8 cellular contexts compared by ENCODE assay signal in the genomic region with DNA sequence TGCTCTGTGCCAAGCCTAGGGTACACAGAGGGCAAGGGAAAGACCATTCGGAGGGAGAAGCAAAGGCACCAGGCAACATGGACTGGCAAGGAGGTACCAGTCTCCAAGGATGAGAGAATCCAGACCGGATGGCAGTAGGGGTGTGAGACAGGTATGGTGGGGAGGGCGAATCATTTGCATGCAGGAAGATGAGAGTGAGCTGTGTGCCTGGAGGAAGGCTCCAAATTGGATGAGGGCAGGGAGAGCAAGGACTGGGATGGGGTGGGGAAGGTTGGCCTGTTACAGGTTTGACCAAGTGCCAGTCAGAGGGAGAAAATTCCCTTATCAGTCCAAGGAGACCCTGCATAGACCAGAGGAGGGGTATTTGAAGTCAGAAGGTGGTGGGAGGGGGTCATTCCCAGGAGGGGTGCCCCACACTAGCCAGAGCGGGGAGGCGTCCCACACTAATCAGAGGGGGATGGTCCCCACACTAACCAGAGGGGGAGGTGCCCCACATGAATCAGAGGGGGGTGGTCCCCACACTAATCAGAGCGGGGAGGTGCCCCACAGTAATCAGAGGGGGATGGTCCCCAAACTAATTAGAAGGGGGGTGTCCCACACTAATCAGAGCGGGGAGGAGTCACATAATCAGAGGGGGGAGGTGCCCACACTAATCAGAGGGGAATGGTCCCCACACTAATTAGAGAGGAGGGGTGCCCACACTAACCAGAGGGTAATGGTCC. TPM values are rescaled to one million over a fixed set of nuclear protein-coding genes. Genes with fewer than 3 reads are reported as not detected.
DNase-seq lines count a peak whose midpoint lies in the region; ATAC-seq, FAIRE-seq and TF ChIP-seq lines count a peak whose summit lies in the region.

No MANE protein-coding gene starts in this region.

- H3K4me2 ChIP-seq in K562 (ENCODE audit: insufficient read depth, low read length): peak overlapping the region; percentile 98

- TF ChIP-seq EP300 in K562 (IDR thresholded peaks at IDR 0.05; ENCODE audit: low read length) (no peak), transverse colon (IDR thresholded peaks at IDR 0.05; ENCODE audit: low read depth) (no peak)

- TF ChIP-seq CTCF in K562 (IDR thresholded peaks at IDR 0.05 in 2 of 3, conservative IDR thresholded peaks at IDR 0.05 in 1 of 3; ENCODE audit: insufficient read depth in 2 of 3, low read depth in 1 of 3, low read length in 3 of 3) (no peak), right lobe of liver (IDR thresholded peaks at IDR 0.05) (no peak), transverse colon (IDR thresholded peaks at IDR 0.05) (no peak)

- TF ChIP-seq RAD21 in K562 (CRISPR knock-in tag; conservative IDR thresholded peaks at IDR 0.05 in 1 of 2, IDR thresholded peaks at IDR 0.05 in 1 of 2): no peak

- TF ChIP-seq POLR2A in K562 (conservative IDR thresholded peaks at IDR 0.05): no peak
- no peak for TF ChIP-seq POLR2A in right lobe of liver (IDR thresholded peaks at IDR 0.05)
- TF ChIP-seq POLR2A in transverse colon (IDR thresholded peaks at IDR 0.05): no peak

- CTCF ChIA-PET in activated CD4-positive, alpha-beta T cell treated with anti-CD3 and anti-CD28 coated beads for 36 hours (lab: Charles Lee): no interaction called here
- CTCF ChIA-PET in K562 (lab: Yijun Ruan, JAX; ENCODE audit: low intra/inter-chr PET ratio): interaction anchor here (0.6 kb wide), 1 partner anchor 768 kb away, joined by 3 read pairs; no protein-coding TSS in a partner anchor

- H3K36me3 Mint-ChIP-seq in activated CD4-positive, alpha-beta T cell treated with anti-CD3 and anti-CD28 coated beads for 36 hours (ENCODE audit: low read depth): peaks cover 9% of the 10 kb centered on the region

- no peaks in the 10 kb centered on the region for H3K9me3 Mint-ChIP-seq in activated CD4-positive, alpha-beta T cell treated with anti-CD3 and anti-CD28 coated beads for 36 hours (ENCODE audit: low read depth)

- peaks cover 25 to 30% of the 10 kb centered on the region in 2 experiments for H3K4me1 ChIP-seq in K562 (replicated peaks in 1 of 2; ENCODE audit: control insufficient read depth in 2 of 2, insufficient read depth in 2 of 2, low read length in 2 of 2)
- peaks cover 0 to 26% (median 8%) of the 10 kb centered on the region in 4 donors for H3K4me1 ChIP-seq in right lobe of liver
- H3K4me1 ChIP-seq in transverse colon: peaks cover 31 to 51% (median 47%) of the 10 kb centered on the region in 4 donors

- H4K20me1 ChIP-seq in K562 (replicated peaks; ENCODE audit: control insufficient read depth, insufficient read depth, low read length): peaks cover 13% of the 10 kb centered on the region

- H3K79me2 ChIP-seq in K562 (ENCODE audit: control insufficient read depth, insufficient read depth, low read length): peaks cover 45% of the 10 kb centered on the region

- BruUV-seq in K562 (replicated peaks; lab: Mats Ljungman, UMichigan): no TSS peak

- H3K27ac ChIP-seq in K562 (ENCODE audit: extremely low read depth, low read depth, low read length) (peak overlapping the region; percentile 93), right lobe of liver (peak overlapping the region; percentile 77 to 92 (median 87)), transverse colon (peak overlapping the region; percentile 82 to 95 (median 92))

- no peaks in the 10 kb centered on the region for H3K27me3 Mint-ChIP-seq in activated CD4-positive, alpha-beta T cell treated with anti-CD3 and anti-CD28 coated beads for 36 hours

- peak overlapping the region; percentile 78 for H3K4me3 Mint-ChIP-seq in activated CD4-positive, alpha-beta T cell treated with anti-CD3 and anti-CD28 coated beads for 36 hours

- H3K9me1 ChIP-seq in K562 (ENCODE audit: control insufficient read depth, insufficient read depth, low read length): peaks cover 8% of the 10 kb centered on the region

- WGBS in K562 (ENCODE audit: insufficient coverage, low coverage, missing lambda C conversion rate): 31% methylated on average over 6 of the region's 7 CpGs
- WGBS in right lobe of liver (ENCODE audit: insufficient coverage, low coverage, low lambda C conversion rate, missing lambda C conversion rate): 44% methylated on average over 7 of the region's 7 CpGs
- WGBS in transverse colon (ENCODE audit: low coverage in 1 of 2), 2 donors: 19 to 38% methylated on average over 5 to 7 of the region's 7 CpGs

- FAIRE-seq in K562 (lab: Jason Lieb, UNC): no peak

- peak overlapping the region; percentile 77 for H3K27ac Mint-ChIP-seq in activated CD4-positive, alpha-beta T cell treated with anti-CD3 and anti-CD28 coated beads for 36 hours

- peak overlapping the region; percentile 92; the same call in 1 of the 2 replicates for H2AFZ ChIP-seq in K562 (ENCODE audit: low read depth, low read length)

- peak overlapping the region; percentile 95 to 98 for H3K9ac ChIP-seq in K562 (ENCODE audit: insufficient read depth in 1 of 2, low read depth in 2 of 2, low read length in 2 of 2)

- POLR2A ChIA-PET in activated CD4-positive, alpha-beta T cell treated with anti-CD3 and anti-CD28 coated beads for 36 hours (lab: Charles Lee): interaction anchor here (0.6 kb wide), 2 partner anchors 30 to 33 kb away, joined by 3 to 5 read pairs; no protein-coding TSS in a partner anchor
- POLR2A ChIA-PET in K562 (lab: Yijun Ruan, JAX): interaction anchor here (1.4 kb wide), 1 partner anchor 22 kb away, joined by 4 read pairs; no protein-coding TSS in a partner anchor

- intact Hi-C loops in activated CD4-positive, alpha-beta T cell treated with anti-CD3 and anti-CD28 coated beads for 36 hours (cut with DNase I, micrococcal nuclease): loop anchor here in 1 of 2 experiments (1.0 kb wide), 3 partner anchors 65 to 795 kb away; a partner anchor contains a TSS
- intact Hi-C loops in K562 (cut with micrococcal nuclease) (no loop called here), right lobe of liver (cut with DNase I) (no loop called here), transverse colon (cut with DNase I; ENCODE audit: low total_unique reads) (no loop called here)

- DNase-seq in activated CD4-positive, alpha-beta T cell treated with anti-CD3 and anti-CD28 coated beads for 36 hours: no peak
- no peak for DNase-seq in activated CD4-positive, alpha-beta T cell treated with anti-CD3 and anti-CD28 coated beads, Interleukin-2, amount 50 U/mL, for 4 hours
- peak in 2 of 4 experiments; percentile 39 to 46 for DNase-seq in K562 (ENCODE audit: extremely low read depth in 1 of 4, low spot score in 3 of 4)
- DNase-seq in right lobe of liver: peak; percentile 13 to 46 (median 43)
- no peak for DNase-seq in transverse colon
- DNase-seq in NOMO-1 treated with dmso at 0.1 percent for 144 hours (lab: John Stamatoyannopoulos, UW; ENCODE audit: unreplicated experiment): no peak
- no peak for DNase-seq in DMS 273 treated with DMSO at 0.1 percent for 48 hours (lab: John Stamatoyannopoulos, UW)
- DNase-seq in OCI-M1 (lab: John Stamatoyannopoulos, UW): no peak

- H3K9me3 ChIP-seq in K562 (replicated peaks; ENCODE audit: control insufficient read depth, insufficient read depth, low read depth, low read length): no peaks in the 10 kb centered on the region
- no peaks in the 10 kb centered on the region for H3K9me3 ChIP-seq in right lobe of liver
- H3K9me3 ChIP-seq in transverse colon: no peaks in the 10 kb centered on the region

- H3K4me1 Mint-ChIP-seq in activated CD4-positive, alpha-beta T cell treated with anti-CD3 and anti-CD28 coated beads for 36 hours: peaks cover 40% of the 10 kb centered on the region

- no peaks in the 10 kb centered on the region for H3K27me3 ChIP-seq in K562 (ENCODE audit: control insufficient read depth in 2 of 2, insufficient read depth in 2 of 2, low read length in 2 of 2)
- H3K27me3 ChIP-seq in right lobe of liver: no peaks in the 10 kb centered on the region
- no peaks in the 10 kb centered on the region for H3K27me3 ChIP-seq in transverse colon

- peak; percentile 7 for ATAC-seq in activated CD4-positive, alpha-beta T cell treated with anti-CD3 and anti-CD28 coated beads for 36 hours
- no peak for ATAC-seq in K562
- peak in 2 of 4 donors; percentile 2 to 3 for ATAC-seq in right lobe of liver

- in situ Hi-C loops in K562 (cut with MboI) (no loop called here), transverse colon (cut with MboI; ENCODE audit: low pct_ligation_motif_present in 1 of 4, low pct_unique_long_range_greater_than_20kb in 1 of 4, low sequenced_read_pairs in 3 of 4) (no loop called here)

- H3K4me3 ChIP-seq in K562 (peak overlapping the region; percentile 98), right lobe of liver (peak overlapping the region; percentile 65 to 90 (median 66)), transverse colon (peak overlapping the region; percentile 69 to 100 (median 84))

- H3K36me3 ChIP-seq in K562 (ENCODE audit: control insufficient read depth, insufficient read depth, low read length) (peaks cover 11% of the 10 kb centered on the region; the same call in 2 of the 3 replicates), right lobe of liver (no peaks in the 10 kb centered on the region), transverse colon (no peaks in the 10 kb centered on the region)

RNA-seq across cellular contexts. Expression of a gene that starts 0.7 kb away (rescaled TPM):
- 10 to 100 TPM; 44.0 to 52.9 TPM for total RNA-seq in activated CD4-positive, alpha-beta T cell treated with anti-CD3 and anti-CD28 coated beads for 36 hours
- 43.0 and 99.3 TPM in 2 replicates for total RNA-seq in K562 (2011; cell fraction: chromatin; rRNA removed; ENCODE audit: low replicate concordance)
- 96.1 and 114 TPM in 2 replicates for total RNA-seq in K562 (2011; cell fraction: nucleolus; rRNA removed)
- 74.2 and 76.3 TPM in 2 replicates for total RNA-seq in K562 (2011; cell fraction: nucleoplasm; rRNA removed)
- total RNA-seq in K562 (2014; rRNA removed) (25.7 and 30.6 TPM in 2 replicates), K562 (2014; rRNA removed; fragmentation: Illumina TruSeq; extraction: Trizol) (12.6 and 13.9 TPM in 2 replicates), K562 (2015; rRNA removed; fragmentation: Illumina TruSeq; extraction: Trizol) (21.6 and 23.9 TPM in 2 replicates), K562 (2021) (66.4 and 68.4 TPM in 2 replicates), right lobe of liver (10 to 100 TPM; 15.6 to 26.3 (median 18.7) TPM), transverse colon (100 to 1,000 TPM in 3 of 4 donors, 10 to 100 TPM in 1; 89.4 to 231 (median 138) TPM)
- polyA plus RNA-seq in K562 (2011; rRNA removed) (22.5 and 27.2 TPM in 2 replicates), K562 (2014; fragmentation: Illumina TruSeq; extraction: Trizol) (25.8 and 29.2 TPM in 2 replicates), K562 (2014; fragmentation: Nextera tagmentation; extraction: Ambion mirVana) (1 to 10 TPM; 2.7 to 2.9 TPM), K562 (2014; rRNA removed) (24.9 and 25.2 TPM in 2 replicates)
- 22.3 and 42.0 TPM in 2 replicates for polyA plus RNA-seq in K562 (2011; cell fraction: cytosol; rRNA removed)
- polyA plus RNA-seq in K562 (2011; cell fraction: nucleus; rRNA removed): 19.9 and 27.7 TPM in 2 replicates
- polyA plus RNA-seq in K562 (2012): 50.7 and 73.7 TPM in 2 replicates
- 26.4 and 26.9 TPM in 2 replicates for polyA minus RNA-seq in K562 (2011; rRNA and poly(A)+ RNA removed)
- 29.2 and 54.9 TPM in 2 replicates for polyA minus RNA-seq in K562 (2011; cell fraction: cytosol; rRNA and poly(A)+ RNA removed)
- polyA minus RNA-seq in K562 (2011; cell fraction: nucleus; rRNA and poly(A)+ RNA removed): 12.3 and 17.8 TPM in 2 replicates

RNA-seq across cellular contexts. Expression of a gene that starts 15.1 kb away (rescaled TPM):
- under 1 TPM in 1 of 2 experiments, not detected in 1; 0.14 TPM for total RNA-seq in activated CD4-positive, alpha-beta T cell treated with anti-CD3 and anti-CD28 coated beads for 36 hours
- not detected in 2 replicates for total RNA-seq in K562 (2011; cell fraction: chromatin; rRNA removed; ENCODE audit: low replicate concordance)
- not detected in 2 replicates for total RNA-seq in K562 (2011; cell fraction: nucleolus; rRNA removed)
- total RNA-seq in K562 (2011; cell fraction: nucleoplasm; rRNA removed): not detected in 2 replicates
- total RNA-seq in K562 (2014; rRNA removed) (not detected in 2 replicates), K562 (2014; rRNA removed; fragmentation: Illumina TruSeq; extraction: Trizol) (not detected in 2 replicates), K562 (2015; rRNA removed; fragmentation: Illumina TruSeq; extraction: Trizol) (not detected in 2 replicates), K562 (2021) (0.09 and 0.22 TPM in 2 replicates), right lobe of liver (10 to 100 TPM in 5 of 6 experiments, 1 to 10 TPM in 1; 9.8 to 40.2 (median 26.2) TPM), transverse colon (10 to 100 TPM in 2 of 4 donors, 1 to 10 TPM in 2; 5.4 to 35.5 (median 12.0) TPM)
- polyA plus RNA-seq in K562 (2011; rRNA removed) (not detected in 2 replicates), K562 (2014; fragmentation: Illumina TruSeq; extraction: Trizol) (not detected in 2 replicates), K562 (2014; fragmentation: Nextera tagmentation; extraction: Ambion mirVana) (not detected), K562 (2014; rRNA removed) (not detected in 2 replicates)
- polyA plus RNA-seq in K562 (2011; cell fraction: cytosol; rRNA removed): not detected in 2 replicates
- polyA plus RNA-seq in K562 (2011; cell fraction: nucleus; rRNA removed): not detected in 2 replicates
- polyA plus RNA-seq in K562 (2012): not detected in 2 replicates
- not detected in 2 replicates for polyA minus RNA-seq in K562 (2011; rRNA and poly(A)+ RNA removed)
- not detected in 2 replicates for polyA minus RNA-seq in K562 (2011; cell fraction: cytosol; rRNA and poly(A)+ RNA removed)
- polyA minus RNA-seq in K562 (2011; cell fraction: nucleus; rRNA and poly(A)+ RNA removed): not detected in 2 replicates

RNA-seq across cellular contexts. Expression of a gene that starts 29.1 kb away (rescaled TPM):
- 10 to 100 TPM; 64.4 to 71.2 TPM for total RNA-seq in activated CD4-positive, alpha-beta T cell treated with anti-CD3 and anti-CD28 coated beads for 36 hours
- 1.6 and 6.3 TPM in 2 replicates for total RNA-seq in K562 (2011; cell fraction: chromatin; rRNA removed; ENCODE audit: low replicate concordance)
- total RNA-seq in K562 (2011; cell fraction: nucleolus; rRNA removed): 7.7 and 7.8 TPM in 2 replicates
- 4.3 and 5.4 TPM in 2 replicates for total RNA-seq in K562 (2011; cell fraction: nucleoplasm; rRNA removed)
- 4.8 and 5.9 TPM in 2 replicates for total RNA-seq in K562 (2014; rRNA removed)
- 0.73 and 1.4 TPM in 2 replicates for total RNA-seq in K562 (2014; rRNA removed; fragmentation: Illumina TruSeq; extraction: Trizol)
- 4.4 and 4.7 TPM in 2 replicates for total RNA-seq in K562 (2015; rRNA removed; fragmentation: Illumina TruSeq; extraction: Trizol)
- 5.3 and 8.7 TPM in 2 replicates for total RNA-seq in K562 (2021)
- 0.68 and 2.4 TPM in 2 replicates for polyA plus RNA-seq in K562 (2011; rRNA removed)
- 1.2 and 2.3 TPM in 2 replicates for polyA plus RNA-seq in K562 (2011; cell fraction: cytosol; rRNA removed)
- polyA plus RNA-seq in K562 (2011; cell fraction: nucleus; rRNA removed): 3.9 and 8.1 TPM in 2 replicates
- polyA plus RNA-seq in K562 (2012): 8.6 and 29.2 TPM in 2 replicates
- 3.8 and 4.2 TPM in 2 replicates for polyA plus RNA-seq in K562 (2014; fragmentation: Illumina TruSeq; extraction: Trizol)
- under 1 TPM; 0.39 to 0.59 TPM for polyA plus RNA-seq in K562 (2014; fragmentation: Nextera tagmentation; extraction: Ambion mirVana)
- polyA plus RNA-seq in K562 (2014; rRNA removed): 3.2 and 3.3 TPM in 2 replicates
- polyA minus RNA-seq in K562 (2011; rRNA and poly(A)+ RNA removed): 1.1 and 1.3 TPM in 2 replicates
- polyA minus RNA-seq in K562 (2011; cell fraction: cytosol; rRNA and poly(A)+ RNA removed): 4.7 and 6.4 TPM in 2 replicates
- polyA minus RNA-seq in K562 (2011; cell fraction: nucleus; rRNA and poly(A)+ RNA removed): 1.4 and 2.8 TPM in 2 replicates
- 100 to 1,000 TPM in 4 of 6 experiments, 10 to 100 TPM in 2; 82.8 to 257 (median 121) TPM for total RNA-seq in right lobe of liver
- 1,000 to 10,000 TPM in 2 of 4 donors, 100 to 1,000 TPM in 2; 796 to 1,440 (median 1,077) TPM for total RNA-seq in transverse colon

Comparison
In these comparisons a context has a peak if more than half of its experiments do, and no peak if none do; other contexts are left out.
1. DNase-seq: peak in right lobe of liver (3 of 3); none in activated CD4-positive, alpha-beta T cell treated with anti-CD3 and anti-CD28 coated beads for 36 hours (single experiment), activated CD4-positive, alpha-beta T cell treated with anti-CD3 and anti-CD28 coated beads, Interleukin-2, amount 50 U/mL, for 4 hours (0 of 2), transverse colon (single experiment), NOMO-1 treated with dmso at 0.1 percent for 144 hours (single experiment), DMS 273 treated with DMSO at 0.1 percent for 48 hours (single experiment) and OCI-M1 (single experiment).
2. RNA of a gene that starts 15.1 kb away (total RNA-seq): 9.8 to 40.2 TPM in right lobe of liver and 5.4 to 35.5 TPM in transverse colon; 0.14 TPM in activated CD4-positive, alpha-beta T cell treated with anti-CD3 and anti-CD28 coated beads for 36 hours and 0.09 to 0.22 TPM in K562; every median in the first group is over 4 times any median in the second.
3. RNA of a gene that starts 29.1 kb away (total RNA-seq): 796 to 1,440 TPM in transverse colon, 82.8 to 257 TPM in right lobe of liver and 64.4 to 71.2 TPM in activated CD4-positive, alpha-beta T cell treated with anti-CD3 and anti-CD28 coated beads for 36 hours; 0.73 to 8.7 TPM in K562; every median in the first group is over 4 times any median in the second.
4. Peak in every context shown above with its lines, with median percentiles within 50 percentile points of each other: H3K27ac ChIP-seq and H3K4me3 ChIP-seq.